Comparison of ENCODE assay signal across 1 cellular context in genomic region chr4:2786152-2786671, GRCh38.
TF ChIP-seq lines count a peak whose summit lies in the region.

No MANE protein-coding gene starts in this region.

TF ChIP-seq in GM12878, 131 proteins besides CTCF, POLR2A, EP300 and RAD21 (continued from another document):
- TF ChIP-seq ZBTB33 (IDR thresholded peaks at IDR 0.05) (0 out of 2 replicates have a peak, but pooled peaks have one; percentile 6), NR2C1 (IDR thresholded peaks at IDR 0.05) (no peak), DPF2 (IDR thresholded peaks at IDR 0.05) (0 out of 2 replicates have a peak, but pooled peaks have one; percentile 20), HDAC6 (IDR thresholded peaks at IDR 0.05; ENCODE audit: unreplicated experiment) (no peak), SIN3A (IDR thresholded peaks at IDR 0.05; ENCODE audit: low read depth, low read length) (no peak), ELK1 (IDR thresholded peaks at IDR 0.05; ENCODE audit: low read depth, low read length) (no peak), IKZF1 (conservative IDR thresholded peaks at IDR 0.05) (peak; percentile 24; the same call in 1 of the 2 replicates), NRF1 (conservative IDR thresholded peaks at IDR 0.05; ENCODE audit: low read depth, low read length) (no peak), LARP7 (IDR thresholded peaks at IDR 0.05) (0 out of 2 replicates have a peak, but pooled peaks have one; percentile 32), EGR1 (IDR thresholded peaks at IDR 0.05; ENCODE audit: borderline replicate concordance in 1 of 2, low read depth in 2 of 2, low read length in 2 of 2) (peak in 1 of 2 experiments; percentile 74; a peak in 2 of 3 replicates), ATF7 (IDR thresholded peaks at IDR 0.05; ENCODE audit: low read depth) (no peak)
